Comparison of ENCODE assay signal across 1 cellular context in genomic region chr11:10742460-10743208, GRCh38.
TF ChIP-seq lines count a peak whose summit lies in the region.

No MANE protein-coding gene starts in this region.

TF ChIP-seq in K562, 482 proteins besides CTCF, POLR2A, EP300 and RAD21 (continued from another document and continues in another):
- TF ChIP-seq NFXL1 (CRISPR knock-in tag; IDR thresholded peaks at IDR 0.05) (no peak), KLF13 (tag; IDR thresholded peaks at IDR 0.05; ENCODE audit: borderline replicate concordance, low read depth) (no peak), POLR2H (tag; IDR thresholded peaks at IDR 0.05; ENCODE audit: low read depth) (no peak), FOXK1 (CRISPR knock-in tag; IDR thresholded peaks at IDR 0.05; ENCODE audit: borderline replicate concordance) (no peak), HDAC8 (tag; IDR thresholded peaks at IDR 0.05) (no peak), CAMTA2 (CRISPR knock-in tag; conservative IDR thresholded peaks at IDR 0.05) (no peak), ZNF280A (IDR thresholded peaks at IDR 0.05; ENCODE audit: low read depth, partially characterized antibody) (no peak), TAL1 (IDR thresholded peaks at IDR 0.05) (peak; percentile 60), PCBP1 (IDR thresholded peaks at IDR 0.05; ENCODE audit: low read depth, low read length, poor library complexity, severe bottlenecking) (no peak), NR3C1 (CRISPR knock-in tag; IDR thresholded peaks at IDR 0.05) (no peak), ZNF584 (CRISPR knock-in tag; IDR thresholded peaks at IDR 0.05; ENCODE audit: low read depth) (no peak), ILK (tag; IDR thresholded peaks at IDR 0.05; ENCODE audit: borderline replicate concordance, low read depth) (no peak), ESRRB (CRISPR knock-in tag; IDR thresholded peaks at IDR 0.05; ENCODE audit: borderline replicate concordance) (no peak), ZNF133 (CRISPR knock-in tag; IDR thresholded peaks at IDR 0.05) (no peak), SRF (CRISPR knock-in tag; IDR thresholded peaks at IDR 0.05) (no peak), IRF9 (tag; IDR thresholded peaks at IDR 0.05) (no peak), PPARD (CRISPR knock-in tag; IDR thresholded peaks at IDR 0.05) (no peak), KDM4B (IDR thresholded peaks at IDR 0.05; ENCODE audit: borderline replicate concordance in 2 of 2, low read depth in 1 of 2) (no peak), CREB3L1 (IDR thresholded peaks at IDR 0.05; ENCODE audit: borderline replicate concordance, low read depth) (no peak), ZNF263 (CRISPR knock-in tag; IDR thresholded peaks at IDR 0.05; ENCODE audit: borderline replicate concordance) (no peak), RB1 (IDR thresholded peaks at IDR 0.05; ENCODE audit: low read depth) (no peak), EP400 (IDR thresholded peaks at IDR 0.05) (no peak), KAT2B (IDR thresholded peaks at IDR 0.05; ENCODE audit: low read depth, low read length) (no peak), HMGN3 (IDR thresholded peaks at IDR 0.05; ENCODE audit: borderline replicate concordance, extremely low read depth, insufficient read length, low read depth, low read length) (no peak), NFE2L1 (tag; IDR thresholded peaks at IDR 0.05; ENCODE audit: borderline replicate concordance, low read depth) (no peak), RBM17 (IDR thresholded peaks at IDR 0.05; ENCODE audit: borderline replicate concordance, low read depth, low read length) (no peak), ZNF444 (CRISPR knock-in tag; IDR thresholded peaks at IDR 0.05) (no peak), HNRNPK (IDR thresholded peaks at IDR 0.05; ENCODE audit: low read depth, low read length, poor library complexity, severe bottlenecking) (no peak), GTF2B (IDR thresholded peaks at IDR 0.05; ENCODE audit: extremely low read depth, insufficient read length) (no peak), NFATC3 (IDR thresholded peaks at IDR 0.05) (0 out of 2 replicates have a peak, but pooled peaks have one; percentile 35), XRCC4 (IDR thresholded peaks at IDR 0.05; ENCODE audit: extremely low read depth, insufficient read depth, insufficient read length) (no peak), ZNF253 (CRISPR knock-in tag; conservative IDR thresholded peaks at IDR 0.05) (no peak), ZMIZ1 (IDR thresholded peaks at IDR 0.05; ENCODE audit: low read depth in 2 of 2, low read length in 2 of 2) (no peak), ZFPM2 (CRISPR knock-in tag; IDR thresholded peaks at IDR 0.05) (no peak), SAP30 (IDR thresholded peaks at IDR 0.05; ENCODE audit: borderline replicate concordance, insufficient read depth, low read depth, low read length, poor library complexity, severe bottlenecking) (no peak), KDM2B (CRISPR knock-in tag; IDR thresholded peaks at IDR 0.05) (no peak), DPF2 (IDR thresholded peaks at IDR 0.05) (peak; percentile 95), DACH1 (IDR thresholded peaks at IDR 0.05; ENCODE audit: partially characterized antibody) (peak; percentile 84), HDGF (IDR thresholded peaks at IDR 0.05) (no peak), POLR2B (IDR thresholded peaks at IDR 0.05; ENCODE audit: low read depth, partially characterized antibody) (no peak), STAG1 (CRISPR knock-in tag; IDR thresholded peaks at IDR 0.05; ENCODE audit: borderline replicate concordance) (no peak), MAX (CRISPR knock-in tag; IDR thresholded peaks at IDR 0.05) (no peak), ZHX1 (conservative IDR thresholded peaks at IDR 0.05; ENCODE audit: low read length) (no peak), ZNF175 (CRISPR knock-in tag; IDR thresholded peaks at IDR 0.05; ENCODE audit: low read depth) (no peak), MAFG (tag; conservative IDR thresholded peaks at IDR 0.05) (no peak), HMG20B (CRISPR knock-in tag; IDR thresholded peaks at IDR 0.05) (no peak), TCF3 (CRISPR knock-in tag; IDR thresholded peaks at IDR 0.05) (peak; percentile 74), ZNF140 (CRISPR knock-in tag; IDR thresholded peaks at IDR 0.05) (no peak), BRF2 (IDR thresholded peaks at IDR 0.05; ENCODE audit: borderline replicate concordance, insufficient read depth, insufficient read length) (no peak), ZNF277 (CRISPR knock-in tag; IDR thresholded peaks at IDR 0.05; ENCODE audit: borderline replicate concordance) (no peak), FOXO4 (CRISPR knock-in tag; IDR thresholded peaks at IDR 0.05) (no peak)
